Comparison of ENCODE assay signal across 31 cellular contexts in the genomic region with DNA sequence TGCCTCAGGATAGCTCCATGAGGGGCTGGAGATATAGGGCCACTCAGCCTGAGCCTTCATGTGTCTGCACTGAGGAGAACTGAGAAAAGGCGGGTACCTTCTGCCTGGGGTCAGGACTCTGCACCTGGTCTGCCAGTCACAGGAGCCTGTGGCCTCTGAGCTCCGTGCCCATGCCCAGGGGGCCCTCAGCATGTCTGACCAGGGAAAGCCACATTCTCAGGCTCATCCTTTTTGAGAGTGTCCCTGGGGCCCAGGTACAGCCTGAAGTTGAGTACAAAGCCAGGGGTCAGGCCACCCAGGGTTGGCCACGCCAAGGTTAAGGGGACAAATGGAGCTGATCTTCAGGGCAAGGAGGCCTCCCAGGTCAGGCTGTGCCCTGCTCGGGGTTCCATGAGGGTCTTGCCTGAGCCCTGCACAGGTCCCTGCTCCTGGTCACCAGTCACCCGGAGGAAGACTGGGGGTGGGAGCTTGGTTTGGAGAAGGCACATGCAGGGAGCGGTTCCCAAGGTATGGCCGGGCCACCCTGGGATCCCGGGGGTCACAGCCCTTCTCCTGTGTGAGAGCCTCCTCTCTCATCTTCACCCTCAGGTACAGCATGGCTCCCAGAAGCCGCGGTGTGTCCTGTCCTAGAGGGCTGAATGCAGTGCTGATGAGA.
"Had no signal": no experiment of that assay in that cellular context is flagged by ENCODE, and none has a peak within 500 bp of the region (broad histone marks: within the 10 kb centered on the region; RNA-seq: fewer than 3 reads in every experiment).

No MANE protein-coding gene starts in this region.

- FAIRE-seq: endothelial cell of umbilical vein, keratinocyte had no signal

- H3K27ac ChIP-seq: ascending aorta, cardiac muscle cell, colonic mucosa, gastroesophageal sphincter, hepatocyte, parathyroid adenoma, spleen, testis, transverse colon had no signal

- H3K4me3 Mint-ChIP-seq: activated CD4-positive, alpha-beta memory T cell treated with anti-CD3 and anti-CD28 coated beads for 36 hours; activated naive CD4-positive, alpha-beta T cell treated with anti-CD3 and anti-CD28 coated beads, Interleukin-2, amount 10 ng/mL, durations not matched to agents 7 days and 5 days; activated naive CD8-positive, alpha-beta T cell treated with anti-CD3 and anti-CD28 coated beads, Interleukin-2, amount 10 ng/mL, durations not matched to agents 7 days and 5 days; activated T-helper 1 cell treated with anti-CD3 and anti-CD28 coated beads, Interleukin-12 subunit alpha, Interleukin-12 subunit beta, Interleukin-2, Interleukin-4 antibody, amounts not matched to agents 30 ng/mL and 10 ng/mL and 1 ng/mL, durations not matched to agents 14 hours and 24 hours and 36 hours; brain; naive B cell; neural crest cell; T-helper 2 cell treated with Interferon-gamma antibody and Interleukin-4, amounts not matched to agents 5 μg/mL and 100 μg/mL, for 36 hours had no signal

- H3K27me3 Mint-ChIP-seq: activated CD4-positive, alpha-beta memory T cell treated with anti-CD3 and anti-CD28 coated beads for 36 hours; brain had no signal

- H3K9ac ChIP-seq: parathyroid adenoma had no signal

- H3K27me3 ChIP-seq: ascending aorta, colonic mucosa, gastroesophageal sphincter, hepatocyte, spleen, testis, transverse colon had no signal

- H3K9me3 Mint-ChIP-seq: activated CD4-positive, alpha-beta memory T cell treated with anti-CD3 and anti-CD28 coated beads for 36 hours; activated naive CD4-positive, alpha-beta T cell treated with anti-CD3 and anti-CD28 coated beads, Interleukin-2, amount 10 ng/mL, durations not matched to agents 7 days and 5 days; activated naive CD8-positive, alpha-beta T cell treated with anti-CD3 and anti-CD28 coated beads, Interleukin-2, amount 10 ng/mL, durations not matched to agents 7 days and 5 days; activated T-helper 1 cell treated with anti-CD3 and anti-CD28 coated beads, Interleukin-12 subunit alpha, Interleukin-12 subunit beta, Interleukin-2, Interleukin-4 antibody, amounts not matched to agents 30 ng/mL and 10 ng/mL and 1 ng/mL, durations not matched to agents 14 hours and 24 hours and 36 hours; brain; naive B cell; neural crest cell; T-helper 2 cell treated with Interferon-gamma antibody and Interleukin-4, amounts not matched to agents 5 μg/mL and 100 μg/mL, for 36 hours had no signal

- DNase-seq: activated CD4-positive, alpha-beta memory T cell treated with anti-CD3 and anti-CD28 coated beads for 36 hours; activated CD4-positive, alpha-beta T cell treated with anti-CD3 and anti-CD28 coated beads for 4 hours; activated CD4-positive, CD25-positive, alpha-beta regulatory T cell; activated CD8-positive, alpha-beta memory T cell treated with anti-CD3 and anti-CD28 coated beads, Interleukin-2, amount 50 U/mL, for 4 hours; activated effector memory CD4-positive, alpha-beta T cell treated with anti-CD3 and anti-CD28 coated beads, Interleukin-2, amount 50 U/mL, for 16 hours; activated naive CD4-positive, alpha-beta T cell treated with anti-CD3 and anti-CD28 coated beads, Interleukin-2, amount 10 ng/mL, durations not matched to agents 7 days and 5 days; activated naive CD8-positive, alpha-beta T cell treated with anti-CD3 and anti-CD28 coated beads, Interleukin-2, amount 10 ng/mL, durations not matched to agents 7 days and 5 days; activated T-cell treated with anti-CD3 and anti-CD28 coated beads, Interleukin-2, amount 50 U/mL, for 1 hour; cerebellar nuclear complex; colonic mucosa; left colon; mammary epithelial cell; naive B cell; nucleus accumbens; right cardiac atrium; spleen; stimulated activated naive CD4-positive, alpha-beta T cell; T-helper 1 cell; testis; transverse colon had no signal

- H3K79me2 ChIP-seq: hepatocyte, parathyroid adenoma had no signal

- H3K4me3 ChIP-seq: ascending aorta, cardiac muscle cell, colonic mucosa, gastroesophageal sphincter, hepatocyte, spleen, testis, transverse colon had no signal

- H3K4me2 ChIP-seq: hepatocyte had no signal

- H3K4me1 ChIP-seq: ascending aorta, parathyroid adenoma, testis had no signal

- H3K36me3 ChIP-seq: ascending aorta, cardiac muscle cell, colonic mucosa, gastroesophageal sphincter, spleen, transverse colon had no signal

- H3K36me3 Mint-ChIP-seq: activated CD4-positive, alpha-beta memory T cell treated with anti-CD3 and anti-CD28 coated beads for 36 hours; activated naive CD4-positive, alpha-beta T cell treated with anti-CD3 and anti-CD28 coated beads, Interleukin-2, amount 10 ng/mL, durations not matched to agents 7 days and 5 days; activated naive CD8-positive, alpha-beta T cell treated with anti-CD3 and anti-CD28 coated beads, Interleukin-2, amount 10 ng/mL, durations not matched to agents 7 days and 5 days; brain; naive B cell had no signal

- ATAC-seq: gastroesophageal sphincter, left colon, right cardiac atrium had no signal

- H3K27ac Mint-ChIP-seq: activated CD4-positive, alpha-beta memory T cell treated with anti-CD3 and anti-CD28 coated beads for 36 hours; activated naive CD4-positive, alpha-beta T cell treated with anti-CD3 and anti-CD28 coated beads, Interleukin-2, amount 10 ng/mL, durations not matched to agents 7 days and 5 days; activated naive CD8-positive, alpha-beta T cell treated with anti-CD3 and anti-CD28 coated beads, Interleukin-2, amount 10 ng/mL, durations not matched to agents 7 days and 5 days; activated T-helper 1 cell treated with anti-CD3 and anti-CD28 coated beads, Interleukin-12 subunit alpha, Interleukin-12 subunit beta, Interleukin-2, Interleukin-4 antibody, amounts not matched to agents 30 ng/mL and 10 ng/mL and 1 ng/mL, durations not matched to agents 14 hours and 24 hours and 36 hours; brain; naive B cell; T-helper 2 cell treated with Interferon-gamma antibody and Interleukin-4, amounts not matched to agents 5 μg/mL and 100 μg/mL, for 36 hours had no signal

- H3K9me3 ChIP-seq: ascending aorta, colonic mucosa, gastroesophageal sphincter, spleen, testis, transverse colon had no signal

- H2AFZ ChIP-seq: hepatocyte, parathyroid adenoma had no signal
